In genomic region chr3:190038050-190038631, GRCh38 we compare ENCODE assay signal across 10 cellular contexts.
DNase-seq lines count a peak whose midpoint lies in the region; ATAC-seq and TF ChIP-seq lines count a peak whose summit lies in the region.
"Had no signal": no experiment of that assay in that cellular context is flagged by ENCODE, and none has a peak within 500 bp of the region (broad histone marks: within the 10 kb centered on the region; RNA-seq: fewer than 3 reads in every experiment).

No MANE protein-coding gene starts in this region.

- no peaks in the 10 kb centered on the region for H3K36me3 Mint-ChIP-seq in chondrocyte (ENCODE audit: low read depth)
- H3K36me3 Mint-ChIP-seq in naive thymus-derived CD8-positive, alpha-beta T cell: no peaks in the 10 kb centered on the region
- H3K36me3 Mint-ChIP-seq in activated CD8-positive, alpha-beta T cell treated with anti-CD3 and anti-CD28 coated beads, Interleukin-2, amount 10 ng/mL, durations not matched to agents 7 days and 5 days (ENCODE audit: low read depth): no peaks in the 10 kb centered on the region
- H3K36me3 Mint-ChIP-seq: CD14-positive monocyte had no signal

- peak; percentile 81 for DNase-seq in A172 (ENCODE audit: low spot score)
- DNase-seq in HuH-7 (ENCODE audit: low spot score): peak; percentile 30
- peak; percentile 74 to 92 (median 89) for DNase-seq in adrenal gland
- DNase-seq in iPS-NIHi7 (ENCODE audit: extremely low spot score): peak; percentile 40
- DNase-seq in NK-92 (lab: John Stamatoyannopoulos, UW; ENCODE audit: unreplicated experiment): no peak
- no peak for DNase-seq in chondrocyte (ENCODE audit: low spot score)
- DNase-seq in naive thymus-derived CD8-positive, alpha-beta T cell: no peak
- no peak for DNase-seq in activated CD8-positive, alpha-beta T cell treated with anti-CD3 and anti-CD28 coated beads, Interleukin-2, amount 10 ng/mL, durations not matched to agents 7 days and 5 days
- DNase-seq: NCI-H1436 treated with DMSO at 0.1 percent for 48 hours had no signal

- peaks cover 5 to 42% of the 10 kb centered on the region in 2 donors for H3K4me1 ChIP-seq in adrenal gland (replicated peaks in 1 of 2)

- TF ChIP-seq POLR2A in adrenal gland (IDR thresholded peaks at IDR 0.05): peak in 1 of 2 donors; percentile 36

- no peaks in the 10 kb centered on the region for H3K27me3 Mint-ChIP-seq in chondrocyte (ENCODE audit: low read depth)
- peaks cover 2 to 10% (median 4%) of the 10 kb centered on the region in 5 donors for H3K27me3 Mint-ChIP-seq in naive thymus-derived CD8-positive, alpha-beta T cell
- peaks cover 2% of the 10 kb centered on the region for H3K27me3 Mint-ChIP-seq in activated CD8-positive, alpha-beta T cell treated with anti-CD3 and anti-CD28 coated beads, Interleukin-2, amount 10 ng/mL, durations not matched to agents 7 days and 5 days (ENCODE audit: low read depth)

- H3K9me3 Mint-ChIP-seq in chondrocyte (ENCODE audit: low read depth): no peaks in the 10 kb centered on the region
- H3K9me3 Mint-ChIP-seq in naive thymus-derived CD8-positive, alpha-beta T cell: no peaks in the 10 kb centered on the region
- no peaks in the 10 kb centered on the region for H3K9me3 Mint-ChIP-seq in activated CD8-positive, alpha-beta T cell treated with anti-CD3 and anti-CD28 coated beads, Interleukin-2, amount 10 ng/mL, durations not matched to agents 7 days and 5 days (ENCODE audit: insufficient read depth)

- no peaks in the 10 kb centered on the region for H3K36me3 ChIP-seq in adrenal gland (replicated peaks in 1 of 2)

- no peaks in the 10 kb centered on the region for H3K9me3 ChIP-seq in adrenal gland (replicated peaks in 1 of 3)

- no peak overlapping the region for H3K27ac Mint-ChIP-seq in chondrocyte (ENCODE audit: unreplicated experiment)
- no peak overlapping the region for H3K27ac Mint-ChIP-seq in naive thymus-derived CD8-positive, alpha-beta T cell
- no peak overlapping the region for H3K27ac Mint-ChIP-seq in activated CD8-positive, alpha-beta T cell treated with anti-CD3 and anti-CD28 coated beads, Interleukin-2, amount 10 ng/mL, durations not matched to agents 7 days and 5 days
- H3K27ac Mint-ChIP-seq: CD14-positive monocyte had no signal

- POLR2A ChIA-PET in naive thymus-derived CD8-positive, alpha-beta T cell (lab: Charles Lee): no interaction called here
- POLR2A ChIA-PET in activated CD8-positive, alpha-beta T cell treated with anti-CD3 and anti-CD28 coated beads, Interleukin-2, amount 10 ng/mL, durations not matched to agents 7 days and 5 days (lab: Charles Lee): no interaction called here

- no peak for ATAC-seq in naive thymus-derived CD8-positive, alpha-beta T cell
- no peak for ATAC-seq in activated CD8-positive, alpha-beta T cell treated with anti-CD3 and anti-CD28 coated beads, Interleukin-2, amount 10 ng/mL, durations not matched to agents 7 days and 5 days

- no peak overlapping the region for H3K4me3 Mint-ChIP-seq in chondrocyte (ENCODE audit: unreplicated experiment)
- H3K4me3 Mint-ChIP-seq in naive thymus-derived CD8-positive, alpha-beta T cell: no peak overlapping the region
- no peak overlapping the region for H3K4me3 Mint-ChIP-seq in activated CD8-positive, alpha-beta T cell treated with anti-CD3 and anti-CD28 coated beads, Interleukin-2, amount 10 ng/mL, durations not matched to agents 7 days and 5 days
- H3K4me3 Mint-ChIP-seq: CD14-positive monocyte had no signal

- peaks cover 41% of the 10 kb centered on the region for H3K4me1 Mint-ChIP-seq in chondrocyte (ENCODE audit: low read depth)
- H3K4me1 Mint-ChIP-seq in naive thymus-derived CD8-positive, alpha-beta T cell: no peaks in the 10 kb centered on the region
- no peaks in the 10 kb centered on the region for H3K4me1 Mint-ChIP-seq in activated CD8-positive, alpha-beta T cell treated with anti-CD3 and anti-CD28 coated beads, Interleukin-2, amount 10 ng/mL, durations not matched to agents 7 days and 5 days (ENCODE audit: low read depth)
- H3K4me1 Mint-ChIP-seq: CD14-positive monocyte had no signal

- 15 to 35% (median 24%) methylated on average over 4 of the region's 4 CpGs for WGBS in adrenal gland, 4 donors

- no peak for TF ChIP-seq CTCF in adrenal gland (IDR thresholded peaks at IDR 0.05)
- no peak for TF ChIP-seq CTCF in chondrocyte (IDR thresholded peaks at IDR 0.05)

- H3K27ac ChIP-seq in adrenal gland: peak overlapping the region in 2 of 5 donors; percentile 34 to 48

- CTCF ChIA-PET in activated CD8-positive, alpha-beta T cell treated with anti-CD3 and anti-CD28 coated beads, Interleukin-2, amount 10 ng/mL, durations not matched to agents 7 days and 5 days (lab: Charles Lee): no interaction called here

- H3K27me3 ChIP-seq in adrenal gland: no peaks in the 10 kb centered on the region

- H3K4me3 ChIP-seq in adrenal gland: no peak overlapping the region

- intact Hi-C loops in adrenal gland (cut with DNase I): no loop called here

Comparison
In these comparisons a context has a peak if more than half of its experiments do, and no peak if none do; other contexts are left out.
1. DNase-seq: peak in A172 (single experiment), HuH-7 (single experiment), adrenal gland (7 of 7) and iPS-NIHi7 (single experiment); none in NK-92 (single experiment), chondrocyte (single experiment), naive thymus-derived CD8-positive, alpha-beta T cell (0 of 10) and activated CD8-positive, alpha-beta T cell treated with anti-CD3 and anti-CD28 coated beads, Interleukin-2, amount 10 ng/mL, durations not matched to agents 7 days and 5 days (single experiment).